1 cellular context compared by ENCODE assay signal in the genomic region with DNA sequence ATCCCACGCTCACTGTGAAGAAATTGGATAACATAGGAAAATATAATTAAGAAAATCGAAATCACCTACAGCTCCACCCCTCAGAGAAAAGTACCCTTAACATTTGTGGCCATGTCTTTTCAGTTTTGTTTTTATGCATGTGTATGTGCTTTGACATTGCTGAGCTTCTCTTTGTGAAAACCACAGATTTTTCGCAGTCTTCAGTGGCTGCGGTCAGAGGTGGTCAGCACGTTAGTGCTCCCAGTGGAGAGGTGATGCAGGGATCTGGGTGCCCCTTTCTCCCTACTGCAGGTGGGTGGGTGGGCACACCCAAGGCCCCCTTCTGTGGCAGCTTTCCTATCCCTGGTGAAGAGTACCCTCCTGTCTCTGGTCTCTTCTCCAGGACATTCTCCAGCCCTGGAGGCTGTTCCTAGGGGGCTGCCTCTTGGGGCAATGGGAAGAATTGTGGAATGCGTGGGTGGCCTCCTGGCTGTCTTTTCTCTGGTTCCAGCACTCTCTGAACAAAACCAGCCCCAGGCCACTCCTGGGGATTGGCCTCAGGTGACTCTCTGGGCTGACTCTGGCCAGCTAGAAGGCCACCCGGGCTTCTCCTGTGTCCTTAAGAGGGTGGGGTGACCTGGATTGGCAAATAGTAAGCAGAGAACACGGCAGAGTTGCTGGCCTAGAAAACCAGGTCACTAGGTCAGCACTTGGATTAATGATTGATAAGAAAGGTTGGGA.
TF ChIP-seq lines count a peak whose summit lies in the region.

No MANE protein-coding gene starts in this region.

TF ChIP-seq in HepG2, 621 proteins besides CTCF, POLR2A, EP300 and RAD21 (continues in another document):
- TF ChIP-seq, protein P1, sequence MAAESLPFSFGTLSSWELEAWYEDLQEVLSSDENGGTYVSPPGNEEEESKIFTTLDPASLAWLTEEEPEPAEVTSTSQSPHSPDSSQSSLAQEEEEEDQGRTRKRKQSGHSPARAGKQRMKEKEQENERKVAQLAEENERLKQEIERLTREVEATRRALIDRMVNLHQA (CRISPR knock-in tag; IDR thresholded peaks at IDR 0.05): no peak
- no peak for TF ChIP-seq NPAS2 (CRISPR knock-in tag; IDR thresholded peaks at IDR 0.05; ENCODE audit: borderline replicate concordance)
- TF ChIP-seq, protein P2, sequence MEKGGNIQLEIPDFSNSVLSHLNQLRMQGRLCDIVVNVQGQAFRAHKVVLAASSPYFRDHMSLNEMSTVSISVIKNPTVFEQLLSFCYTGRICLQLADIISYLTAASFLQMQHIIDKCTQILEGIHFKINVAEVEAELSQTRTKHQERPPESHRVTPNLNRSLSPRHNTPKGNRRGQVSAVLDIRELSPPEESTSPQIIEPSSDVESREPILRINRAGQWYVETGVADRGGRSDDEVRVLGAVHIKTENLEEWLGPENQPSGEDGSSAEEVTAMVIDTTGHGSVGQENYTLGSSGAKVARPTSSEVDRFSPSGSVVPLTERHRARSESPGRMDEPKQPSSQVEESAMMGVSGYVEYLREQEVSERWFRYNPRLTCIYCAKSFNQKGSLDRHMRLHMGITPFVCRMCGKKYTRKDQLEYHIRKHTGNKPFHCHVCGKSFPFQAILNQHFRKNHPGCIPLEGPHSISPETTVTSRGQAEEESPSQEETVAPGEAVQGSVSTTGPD (CRISPR knock-in tag; IDR thresholded peaks at IDR 0.05): no peak
- no peak for TF ChIP-seq STAT5B (CRISPR knock-in tag; IDR thresholded peaks at IDR 0.05)
- no peak for TF ChIP-seq RORA (CRISPR knock-in tag; IDR thresholded peaks at IDR 0.05)
- TF ChIP-seq, protein P3, sequence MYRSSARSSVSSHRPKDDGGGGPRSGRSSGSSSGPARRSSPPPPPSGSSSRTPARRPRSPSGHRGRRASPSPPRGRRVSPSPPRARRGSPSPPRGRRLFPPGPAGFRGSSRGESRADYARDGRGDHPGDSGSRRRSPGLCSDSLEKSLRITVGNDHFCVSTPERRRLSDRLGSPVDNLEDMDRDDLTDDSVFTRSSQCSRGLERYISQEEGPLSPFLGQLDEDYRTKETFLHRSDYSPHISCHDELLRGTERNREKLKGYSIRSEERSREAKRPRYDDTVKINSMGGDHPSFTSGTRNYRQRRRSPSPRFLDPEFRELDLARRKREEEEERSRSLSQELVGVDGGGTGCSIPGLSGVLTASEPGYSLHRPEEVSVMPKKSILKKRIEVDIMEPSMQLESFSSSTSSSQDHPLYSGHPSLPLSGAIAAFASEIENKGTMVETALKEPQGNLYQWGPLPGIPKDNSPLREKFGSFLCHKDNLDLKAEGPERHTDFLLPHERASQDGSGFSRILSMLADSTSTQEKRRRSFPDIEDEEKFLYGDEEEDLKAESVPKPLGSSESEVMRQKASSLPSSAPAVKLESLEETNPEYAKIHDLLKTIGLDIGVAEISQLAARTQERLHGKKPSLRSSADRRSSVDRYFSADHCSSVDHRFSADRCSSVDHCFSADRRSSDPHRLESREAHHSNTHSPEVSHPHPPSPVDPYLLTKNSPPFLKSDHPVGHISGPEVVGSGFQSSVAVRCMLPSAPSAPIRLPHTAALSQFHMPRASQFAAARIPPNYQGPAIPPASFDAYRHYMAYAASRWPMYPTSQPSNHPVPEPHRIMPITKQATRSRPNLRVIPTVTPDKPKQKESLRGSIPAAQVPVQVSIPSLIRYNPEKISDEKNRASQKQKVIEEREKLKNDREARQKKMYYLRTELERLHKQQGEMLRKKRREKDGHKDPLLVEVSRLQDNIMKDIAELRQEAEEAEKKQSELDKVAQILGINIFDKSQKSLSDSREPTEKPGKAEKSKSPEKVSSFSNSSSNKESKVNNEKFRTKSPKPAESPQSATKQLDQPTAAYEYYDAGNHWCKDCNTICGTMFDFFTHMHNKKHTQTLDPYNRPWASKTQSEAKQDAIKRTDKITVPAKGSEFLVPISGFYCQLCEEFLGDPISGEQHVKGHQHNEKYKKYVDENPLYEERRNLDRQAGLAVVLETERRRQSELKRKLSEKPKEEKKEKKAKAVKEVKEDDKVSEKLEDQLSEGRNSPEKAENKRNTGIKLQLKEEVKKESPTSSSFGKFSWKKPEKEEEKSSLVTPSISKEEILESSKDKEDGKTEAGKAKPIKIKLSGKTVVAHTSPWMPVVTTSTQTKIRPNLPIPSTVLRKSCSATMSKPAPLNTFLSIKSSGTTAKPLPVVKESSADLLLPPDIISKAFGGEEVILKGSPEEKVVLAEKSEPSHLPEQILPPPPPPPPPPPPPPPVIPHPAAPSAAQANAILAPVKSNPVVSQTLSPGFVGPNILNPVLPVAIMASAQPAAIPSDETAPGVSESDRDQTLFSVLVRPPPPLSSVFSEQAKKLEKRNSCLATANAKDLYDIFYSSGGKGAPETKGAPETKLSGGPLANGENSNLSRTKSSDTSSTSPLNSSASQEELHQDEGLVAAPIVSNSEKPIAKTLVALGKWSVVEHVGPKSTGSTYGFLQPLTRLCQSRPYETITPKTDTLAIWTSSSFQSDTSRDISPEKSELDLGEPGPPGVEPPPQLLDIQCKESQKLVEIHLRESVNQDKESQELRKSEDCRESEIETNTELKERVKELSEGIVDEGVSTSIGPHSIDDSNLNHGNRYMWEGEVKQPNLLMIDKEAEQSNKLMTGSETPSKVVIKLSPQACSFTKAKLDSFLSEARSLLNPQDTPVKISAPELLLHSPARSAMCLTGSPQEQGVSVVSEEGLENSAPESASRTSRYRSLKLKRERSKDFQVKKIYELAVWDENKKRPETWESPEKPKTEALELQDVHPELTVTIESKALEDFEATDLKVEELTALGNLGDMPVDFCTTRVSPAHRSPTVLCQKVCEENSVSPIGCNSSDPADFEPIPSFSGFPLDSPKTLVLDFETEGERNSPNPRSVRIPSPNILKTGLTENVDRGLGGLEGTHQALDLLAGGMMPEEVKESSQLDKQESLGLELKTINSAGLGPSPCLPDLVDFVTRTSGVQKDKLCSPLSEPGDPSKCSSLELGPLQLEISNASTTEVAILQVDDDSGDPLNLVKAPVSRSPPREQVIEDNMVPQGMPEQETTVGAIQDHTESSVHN (CRISPR knock-in tag; IDR thresholded peaks at IDR 0.05): no peak
- TF ChIP-seq CHCHD3 (CRISPR knock-in tag; IDR thresholded peaks at IDR 0.05): no peak
- TF ChIP-seq, protein P4, sequence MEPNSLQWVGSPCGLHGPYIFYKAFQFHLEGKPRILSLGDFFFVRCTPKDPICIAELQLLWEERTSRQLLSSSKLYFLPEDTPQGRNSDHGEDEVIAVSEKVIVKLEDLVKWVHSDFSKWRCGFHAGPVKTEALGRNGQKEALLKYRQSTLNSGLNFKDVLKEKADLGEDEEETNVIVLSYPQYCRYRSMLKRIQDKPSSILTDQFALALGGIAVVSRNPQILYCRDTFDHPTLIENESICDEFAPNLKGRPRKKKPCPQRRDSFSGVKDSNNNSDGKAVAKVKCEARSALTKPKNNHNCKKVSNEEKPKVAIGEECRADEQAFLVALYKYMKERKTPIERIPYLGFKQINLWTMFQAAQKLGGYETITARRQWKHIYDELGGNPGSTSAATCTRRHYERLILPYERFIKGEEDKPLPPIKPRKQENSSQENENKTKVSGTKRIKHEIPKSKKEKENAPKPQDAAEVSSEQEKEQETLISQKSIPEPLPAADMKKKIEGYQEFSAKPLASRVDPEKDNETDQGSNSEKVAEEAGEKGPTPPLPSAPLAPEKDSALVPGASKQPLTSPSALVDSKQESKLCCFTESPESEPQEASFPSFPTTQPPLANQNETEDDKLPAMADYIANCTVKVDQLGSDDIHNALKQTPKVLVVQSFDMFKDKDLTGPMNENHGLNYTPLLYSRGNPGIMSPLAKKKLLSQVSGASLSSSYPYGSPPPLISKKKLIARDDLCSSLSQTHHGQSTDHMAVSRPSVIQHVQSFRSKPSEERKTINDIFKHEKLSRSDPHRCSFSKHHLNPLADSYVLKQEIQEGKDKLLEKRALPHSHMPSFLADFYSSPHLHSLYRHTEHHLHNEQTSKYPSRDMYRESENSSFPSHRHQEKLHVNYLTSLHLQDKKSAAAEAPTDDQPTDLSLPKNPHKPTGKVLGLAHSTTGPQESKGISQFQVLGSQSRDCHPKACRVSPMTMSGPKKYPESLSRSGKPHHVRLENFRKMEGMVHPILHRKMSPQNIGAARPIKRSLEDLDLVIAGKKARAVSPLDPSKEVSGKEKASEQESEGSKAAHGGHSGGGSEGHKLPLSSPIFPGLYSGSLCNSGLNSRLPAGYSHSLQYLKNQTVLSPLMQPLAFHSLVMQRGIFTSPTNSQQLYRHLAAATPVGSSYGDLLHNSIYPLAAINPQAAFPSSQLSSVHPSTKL (CRISPR knock-in tag; IDR thresholded peaks at IDR 0.05): peak; percentile 88
- TF ChIP-seq HNRNPL (IDR thresholded peaks at IDR 0.05; ENCODE audit: low read depth, low read length): no peak
- TF ChIP-seq KDM5A (IDR thresholded peaks at IDR 0.05; ENCODE audit: borderline replicate concordance, low read length): no peak
- TF ChIP-seq, protein P5, sequence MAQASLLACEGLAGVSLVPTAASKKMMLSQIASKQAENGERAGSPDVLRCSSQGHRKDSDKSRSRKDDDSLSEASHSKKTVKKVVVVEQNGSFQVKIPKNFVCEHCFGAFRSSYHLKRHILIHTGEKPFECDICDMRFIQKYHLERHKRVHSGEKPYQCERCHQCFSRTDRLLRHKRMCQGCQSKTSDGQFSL (CRISPR knock-in tag; IDR thresholded peaks at IDR 0.05): no peak
- TF ChIP-seq ZNF782 (CRISPR knock-in tag; IDR thresholded peaks at IDR 0.05; ENCODE audit: borderline replicate concordance): no peak
- TF ChIP-seq, protein P6, sequence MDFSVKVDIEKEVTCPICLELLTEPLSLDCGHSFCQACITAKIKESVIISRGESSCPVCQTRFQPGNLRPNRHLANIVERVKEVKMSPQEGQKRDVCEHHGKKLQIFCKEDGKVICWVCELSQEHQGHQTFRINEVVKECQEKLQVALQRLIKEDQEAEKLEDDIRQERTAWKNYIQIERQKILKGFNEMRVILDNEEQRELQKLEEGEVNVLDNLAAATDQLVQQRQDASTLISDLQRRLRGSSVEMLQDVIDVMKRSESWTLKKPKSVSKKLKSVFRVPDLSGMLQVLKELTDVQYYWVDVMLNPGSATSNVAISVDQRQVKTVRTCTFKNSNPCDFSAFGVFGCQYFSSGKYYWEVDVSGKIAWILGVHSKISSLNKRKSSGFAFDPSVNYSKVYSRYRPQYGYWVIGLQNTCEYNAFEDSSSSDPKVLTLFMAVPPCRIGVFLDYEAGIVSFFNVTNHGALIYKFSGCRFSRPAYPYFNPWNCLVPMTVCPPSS (IDR thresholded peaks at IDR 0.05): no peak
- no peak for TF ChIP-seq ZNF616 (CRISPR knock-in tag; IDR thresholded peaks at IDR 0.05; ENCODE audit: low read depth)
- no peak for TF ChIP-seq ZNF383 (CRISPR knock-in tag; IDR thresholded peaks at IDR 0.05; ENCODE audit: borderline replicate concordance)
- TF ChIP-seq NR2F1 (CRISPR knock-in tag; IDR thresholded peaks at IDR 0.05): peak; percentile 80 to 81; a peak in 3 of 4 replicates
- no peak for TF ChIP-seq ZNF839 (CRISPR knock-in tag; IDR thresholded peaks at IDR 0.05; ENCODE audit: borderline replicate concordance)
- peak; percentile 64 for TF ChIP-seq ZMYM3 (CRISPR knock-in tag; IDR thresholded peaks at IDR 0.05)
- no peak for TF ChIP-seq SCMH1 (CRISPR knock-in tag; IDR thresholded peaks at IDR 0.05; ENCODE audit: borderline replicate concordance)
- TF ChIP-seq ZNF614 (CRISPR knock-in tag; IDR thresholded peaks at IDR 0.05; ENCODE audit: borderline replicate concordance): peak; percentile 64; the same call in 1 of the 2 replicates
- no peak for TF ChIP-seq ZNF720 (CRISPR knock-in tag; IDR thresholded peaks at IDR 0.05)
- no peak for TF ChIP-seq HMGA1 (CRISPR knock-in tag; conservative IDR thresholded peaks at IDR 0.05)
- TF ChIP-seq, protein P7, sequence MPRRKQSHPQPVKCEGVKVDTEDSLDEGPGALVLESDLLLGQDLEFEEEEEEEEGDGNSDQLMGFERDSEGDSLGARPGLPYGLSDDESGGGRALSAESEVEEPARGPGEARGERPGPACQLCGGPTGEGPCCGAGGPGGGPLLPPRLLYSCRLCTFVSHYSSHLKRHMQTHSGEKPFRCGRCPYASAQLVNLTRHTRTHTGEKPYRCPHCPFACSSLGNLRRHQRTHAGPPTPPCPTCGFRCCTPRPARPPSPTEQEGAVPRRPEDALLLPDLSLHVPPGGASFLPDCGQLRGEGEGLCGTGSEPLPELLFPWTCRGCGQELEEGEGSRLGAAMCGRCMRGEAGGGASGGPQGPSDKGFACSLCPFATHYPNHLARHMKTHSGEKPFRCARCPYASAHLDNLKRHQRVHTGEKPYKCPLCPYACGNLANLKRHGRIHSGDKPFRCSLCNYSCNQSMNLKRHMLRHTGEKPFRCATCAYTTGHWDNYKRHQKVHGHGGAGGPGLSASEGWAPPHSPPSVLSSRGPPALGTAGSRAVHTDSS (CRISPR knock-in tag; conservative IDR thresholded peaks at IDR 0.05): no peak
- TF ChIP-seq, protein P8, sequence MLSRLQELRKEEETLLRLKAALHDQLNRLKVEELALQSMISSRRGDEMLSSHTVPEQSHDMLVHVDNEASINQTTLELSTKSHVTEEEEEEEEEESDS (CRISPR knock-in tag; IDR thresholded peaks at IDR 0.05; ENCODE audit: borderline replicate concordance): no peak
- TF ChIP-seq ZNF768 (CRISPR knock-in tag; IDR thresholded peaks at IDR 0.05): peak; percentile 71
- TF ChIP-seq ERF (CRISPR knock-in tag; IDR thresholded peaks at IDR 0.05): peak; percentile 38; the same call in 1 of the 2 replicates
- no peak for TF ChIP-seq HCFC1 (IDR thresholded peaks at IDR 0.05; ENCODE audit: low read depth, low read length)
- TF ChIP-seq, protein P9, sequence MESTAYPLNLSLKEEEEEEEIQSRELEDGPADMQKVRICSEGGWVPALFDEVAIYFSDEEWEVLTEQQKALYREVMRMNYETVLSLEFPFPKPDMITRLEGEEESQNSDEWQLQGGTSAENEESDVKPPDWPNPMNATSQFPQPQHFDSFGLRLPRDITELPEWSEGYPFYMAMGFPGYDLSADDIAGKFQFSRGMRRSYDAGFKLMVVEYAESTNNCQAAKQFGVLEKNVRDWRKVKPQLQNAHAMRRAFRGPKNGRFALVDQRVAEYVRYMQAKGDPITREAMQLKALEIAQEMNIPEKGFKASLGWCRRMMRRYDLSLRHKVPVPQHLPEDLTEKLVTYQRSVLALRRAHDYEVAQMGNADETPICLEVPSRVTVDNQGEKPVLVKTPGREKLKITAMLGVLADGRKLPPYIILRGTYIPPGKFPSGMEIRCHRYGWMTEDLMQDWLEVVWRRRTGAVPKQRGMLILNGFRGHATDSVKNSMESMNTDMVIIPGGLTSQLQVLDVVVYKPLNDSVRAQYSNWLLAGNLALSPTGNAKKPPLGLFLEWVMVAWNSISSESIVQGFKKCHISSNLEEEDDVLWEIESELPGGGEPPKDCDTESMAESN (CRISPR knock-in tag; conservative IDR thresholded peaks at IDR 0.05): no peak
- TF ChIP-seq ESRRA (CRISPR knock-in tag; IDR thresholded peaks at IDR 0.05; ENCODE audit: low read depth): 0 out of 2 replicates have a peak, but pooled peaks have one; percentile 27
- TF ChIP-seq RBAK (CRISPR knock-in tag; IDR thresholded peaks at IDR 0.05): no peak
- no peak; the same call in 1 of the 2 replicates for TF ChIP-seq FOXC1 (CRISPR knock-in tag; IDR thresholded peaks at IDR 0.05; ENCODE audit: borderline replicate concordance)
- peak; percentile 49; the same call in 1 of the 2 replicates for TF ChIP-seq NFKB2 (CRISPR knock-in tag; IDR thresholded peaks at IDR 0.05; ENCODE audit: borderline replicate concordance)
- no peak for TF ChIP-seq ZBTB20 (CRISPR knock-in tag; IDR thresholded peaks at IDR 0.05; ENCODE audit: borderline replicate concordance, low read depth)
- no peak for TF ChIP-seq CCAR2 (optimal IDR thresholded peaks at IDR 0.05; ENCODE audit: low read depth, low read length)
- peak; percentile 66 for TF ChIP-seq ZMYM4 (CRISPR knock-in tag; IDR thresholded peaks at IDR 0.05)
